In the genomic region with DNA sequence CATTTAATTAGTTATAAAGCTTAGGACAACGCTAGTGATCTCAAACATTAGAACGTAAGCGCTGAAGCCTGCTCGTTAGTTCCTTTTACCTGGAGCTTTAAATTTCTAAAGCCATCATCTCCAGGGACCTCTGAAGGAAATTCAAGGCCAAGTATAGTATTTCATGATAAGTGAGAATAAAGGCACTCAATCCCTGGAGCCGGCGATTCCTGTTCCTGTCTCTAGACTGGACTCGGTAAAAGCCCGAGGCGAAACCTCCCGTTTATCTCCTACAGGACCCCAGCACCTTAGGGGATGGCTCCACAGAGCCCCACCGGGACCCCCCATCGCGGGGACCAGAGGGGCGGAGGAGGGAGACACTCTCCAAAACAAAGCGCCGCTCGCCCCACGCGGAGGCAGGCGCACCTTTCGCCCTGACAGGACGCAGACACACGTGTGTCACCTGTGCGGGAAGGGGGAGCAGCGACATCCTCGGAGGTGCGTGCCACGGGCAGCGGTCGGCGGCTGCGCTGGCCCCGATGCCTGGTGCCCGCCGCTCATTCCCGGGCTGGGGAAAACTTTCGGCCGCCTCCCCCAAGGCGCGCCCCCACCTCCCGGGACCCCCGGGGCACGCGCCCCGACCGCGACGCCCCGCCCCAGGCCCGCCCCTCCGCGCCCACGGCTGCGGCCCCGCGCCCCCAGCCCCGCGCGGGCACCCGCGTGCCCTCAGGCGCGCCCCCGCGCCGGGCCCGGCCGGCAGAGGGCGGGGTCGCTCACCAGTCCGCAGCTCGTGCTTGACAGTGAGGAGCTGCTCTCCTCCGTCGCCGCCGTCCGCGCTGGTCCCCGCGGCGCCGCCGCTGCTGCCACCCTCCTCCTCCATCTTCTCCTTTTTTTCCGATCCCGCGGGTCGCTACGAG, we compare ENCODE assay signal across 8 cellular contexts. TPM values are rescaled to one million over a fixed set of nuclear protein-coding genes. Genes with fewer than 3 reads are reported as not detected.
A peak's percentile ranks its signal among the peaks of the same experiment; 100 is the strongest.
DNase-seq lines count a peak whose midpoint lies in the region; ATAC-seq and TF ChIP-seq lines count a peak whose summit lies in the region.

No MANE protein-coding gene starts in this region.

- no peak for TF ChIP-seq POLR2A in esophagus squamous epithelium (IDR thresholded peaks at IDR 0.05)

- no peaks in the 10 kb centered on the region for H3K27me3 Mint-ChIP-seq in activated T-cell treated with anti-CD3 and anti-CD28 coated beads, Interleukin-2, amount 50 U/mL, for 72 hours (ENCODE audit: low read depth)
- H3K27me3 Mint-ChIP-seq in natural killer cell (ENCODE audit: low read depth in 2 of 2) = no peaks in the 10 kb centered on the region

- no peak overlapping the region for H3K27ac Mint-ChIP-seq in activated T-cell treated with anti-CD3 and anti-CD28 coated beads, Interleukin-2, amount 50 U/mL, for 72 hours
- no peak overlapping the region for H3K27ac Mint-ChIP-seq in natural killer cell

- H3K27me3 ChIP-seq in BLaER1 (no peaks in the 10 kb centered on the region), NT2/D1 (ENCODE audit: insufficient read depth, insufficient read length) (peaks cover 4% of the 10 kb centered on the region), esophagus squamous epithelium (no peaks in the 10 kb centered on the region), stomach smooth muscle (ENCODE audit: control insufficient read depth in 1 of 2, insufficient read depth in 2 of 2, low read length in 2 of 2) (no peaks in the 10 kb centered on the region)

- peak overlapping the region; percentile 82 for H3K27ac ChIP-seq in BLaER1
- peak overlapping the region; percentile 96 to 99 (median 98) for H3K27ac ChIP-seq in esophagus squamous epithelium
- peak overlapping the region; percentile 86 for H3K27ac ChIP-seq in stomach smooth muscle (ENCODE audit: low read length)

- peaks cover 0 to 3% of the 10 kb centered on the region in 2 donors for H3K9me3 Mint-ChIP-seq in activated T-cell treated with anti-CD3 and anti-CD28 coated beads, Interleukin-2, amount 50 U/mL, for 72 hours
- H3K9me3 Mint-ChIP-seq in natural killer cell = no peaks in the 10 kb centered on the region

- no peak for TF ChIP-seq CTCF in esophagus squamous epithelium (IDR thresholded peaks at IDR 0.05)
- no peak for TF ChIP-seq CTCF in natural killer cell (IDR thresholded peaks at IDR 0.05)

- H3K36me3 ChIP-seq in BLaER1 (no peaks in the 10 kb centered on the region), NT2/D1 (ENCODE audit: insufficient read depth, insufficient read length, low read length) (no peaks in the 10 kb centered on the region), esophagus squamous epithelium (no peaks in the 10 kb centered on the region), stomach smooth muscle (ENCODE audit: control insufficient read depth in 2 of 2, insufficient read depth in 2 of 2, low read length in 2 of 2) (no peaks in the 10 kb centered on the region)

- peaks cover 57% of the 10 kb centered on the region for H3K4me1 Mint-ChIP-seq in activated T-cell treated with anti-CD3 and anti-CD28 coated beads, Interleukin-2, amount 50 U/mL, for 72 hours (ENCODE audit: low read depth)
- H3K4me1 Mint-ChIP-seq in natural killer cell = peaks cover 32 to 44% of the 10 kb centered on the region in 2 donors

- H3K9ac ChIP-seq in BLaER1 (peak overlapping the region; percentile 84), NT2/D1 (ENCODE audit: insufficient read length, low read depth) (peak overlapping the region; percentile 80), stomach smooth muscle (ENCODE audit: low read length in 2 of 2) (peak overlapping the region; percentile 88 to 95)

- H3K4me3 ChIP-seq in BLaER1 (peak overlapping the region; percentile 86), NT2/D1 (ENCODE audit: insufficient read length, low read depth) (peak overlapping the region; percentile 69), esophagus squamous epithelium (peak overlapping the region; percentile 91 to 96 (median 94)), stomach smooth muscle (ENCODE audit: low read length in 2 of 2) (peak overlapping the region; percentile 92 to 94)

- peak; percentile 18 for DNase-seq in NT2/D1 (ENCODE audit: low read depth, low spot score)
- peak; percentile 64 to 70 for DNase-seq in activated T-cell treated with anti-CD3 and anti-CD28 coated beads, Interleukin-2, amount 50 U/mL, for 72 hours
- no peak for DNase-seq in esophagus squamous epithelium (lab: John Stamatoyannopoulos, UW)
- DNase-seq in natural killer cell = no peak

- peak overlapping the region; percentile 92 for H3K4me2 ChIP-seq in BLaER1

- H3K9me3 ChIP-seq in BLaER1 (no peaks in the 10 kb centered on the region), NT2/D1 (ENCODE audit: insufficient read depth, low read length) (no peaks in the 10 kb centered on the region), esophagus squamous epithelium (no peaks in the 10 kb centered on the region), stomach smooth muscle (ENCODE audit: control insufficient read depth in 2 of 2, low read length in 2 of 2) (no peaks in the 10 kb centered on the region)

- H3K36me3 Mint-ChIP-seq in activated T-cell treated with anti-CD3 and anti-CD28 coated beads, Interleukin-2, amount 50 U/mL, for 72 hours (ENCODE audit: insufficient read depth in 2 of 2) = peaks cover 3 to 4% of the 10 kb centered on the region in 2 donors
- no peaks in the 10 kb centered on the region for H3K36me3 Mint-ChIP-seq in natural killer cell

- ATAC-seq in GM19324 (IDR thresholded peaks at IDR 0.05; ENCODE audit: low FRiP score, unreplicated experiment) (peak; percentile 38), HG03457 (IDR thresholded peaks at IDR 0.05; ENCODE audit: unreplicated experiment) (peak; percentile 16), natural killer cell (peak; percentile 14 to 53 (median 27))
- peak; percentile 25 to 31 for ATAC-seq in activated T-cell treated with anti-CD3 and anti-CD28 coated beads, Interleukin-2, amount 50 U/mL, for 72 hours (replicated peaks in 1 of 2)

- intact Hi-C loops in esophagus squamous epithelium (cut with DNase I) = loop anchor here (10.0 kb wide), 1 partner anchor 115 kb away; no protein-coding TSS in a partner anchor
- intact Hi-C loops in natural killer cell (cut with micrococcal nuclease) = loop anchor here (1.0 to 10.0 kb wide), 10 partner anchors 37 to 1105 kb away; partner anchors contain the start of genes CCDC88C, DGLUCY, EFCAB11 and GPR68

- 1% methylated on average over 14 to 17 of the region's 88 CpGs for WGBS in esophagus squamous epithelium, 2 donors

- peaks cover 23% of the 10 kb centered on the region for H3K4me1 ChIP-seq in BLaER1
- no peaks in the 10 kb centered on the region for H3K4me1 ChIP-seq in NT2/D1 (ENCODE audit: insufficient read depth, insufficient read length)
- H3K4me1 ChIP-seq in esophagus squamous epithelium = peaks cover 0 to 51% (median 29%) of the 10 kb centered on the region in 3 donors
- H3K4me1 ChIP-seq in stomach smooth muscle (ENCODE audit: control insufficient read depth, insufficient read depth, low read length) = peaks cover 21% of the 10 kb centered on the region

- no peaks in the 10 kb centered on the region for H4K20me1 ChIP-seq in BLaER1

- H3K4me3 Mint-ChIP-seq in activated T-cell treated with anti-CD3 and anti-CD28 coated beads, Interleukin-2, amount 50 U/mL, for 72 hours = peak overlapping the region; percentile 86 to 89
- peak overlapping the region; percentile 82 for H3K4me3 Mint-ChIP-seq in natural killer cell

RNA-seq across cellular contexts. Expression of gene RPS6KA5, which starts 0.6 kb away (rescaled TPM):
- total RNA-seq in activated T-cell treated with anti-CD3 and anti-CD28 coated beads, Interleukin-2, amount 50 U/mL, for 72 hours = 10 to 100 TPM; 18.5 to 30.3 TPM
- total RNA-seq in esophagus squamous epithelium (10 to 100 TPM in 1 of 4 donors, 1 to 10 TPM in 3; 3.1 to 10.5 (median 8.1) TPM), natural killer cell (10 to 100 TPM; 24.1 to 28.5 (median 27.9) TPM)

RNA-seq across cellular contexts. Expression of gene DGLUCY, which starts 54.0 kb away (rescaled TPM):
- total RNA-seq in activated T-cell treated with anti-CD3 and anti-CD28 coated beads, Interleukin-2, amount 50 U/mL, for 72 hours = 10 to 100 TPM; 70.5 to 90.5 TPM
- 10 to 100 TPM; 32.6 to 51.3 (median 38.9) TPM for total RNA-seq in esophagus squamous epithelium
- 100 to 1,000 TPM; 108 to 142 (median 110) TPM for total RNA-seq in natural killer cell

Comparison
In these comparisons a context has a peak if more than half of its experiments do, and no peak if none do; other contexts are left out.
1. DNase-seq: peak in NT2/D1 (single experiment) and activated T-cell treated with anti-CD3 and anti-CD28 coated beads, Interleukin-2, amount 50 U/mL, for 72 hours (2 of 2); none in esophagus squamous epithelium (single experiment) and natural killer cell (single experiment).
2. Peak in every context shown above with its lines, with median percentiles within 50 percentile points of each other: H3K27ac ChIP-seq, H3K4me3 ChIP-seq, H3K9ac ChIP-seq and ATAC-seq.